21 cellular contexts compared by ENCODE assay signal in the genomic region with DNA sequence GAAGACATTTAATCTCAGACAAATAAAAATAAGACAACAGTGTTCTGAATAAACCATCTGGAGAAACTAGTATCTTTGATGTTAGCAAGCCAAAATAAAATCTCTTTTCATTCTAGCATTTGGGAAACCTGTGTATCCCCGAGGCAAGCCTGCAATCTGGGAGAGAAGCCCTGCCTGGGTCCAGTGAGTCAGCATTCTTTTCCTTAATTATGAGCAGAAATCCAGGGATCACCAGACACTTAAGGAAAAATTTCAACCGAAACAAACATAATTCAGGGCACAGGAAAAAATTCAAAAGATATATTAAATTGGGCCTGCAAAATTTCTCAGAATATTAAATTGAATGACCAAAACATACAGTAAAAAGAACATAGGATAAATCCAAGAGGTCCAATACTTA. TPM values are rescaled to one million over a fixed set of nuclear protein-coding genes. Genes with fewer than 3 reads are reported as not detected.
A peak's percentile ranks its signal among the peaks of the same experiment; 100 is the strongest.
DNase-seq lines count a peak whose midpoint lies in the region; ATAC-seq and TF ChIP-seq lines count a peak whose summit lies in the region.
"Had no signal": no experiment of that assay in that cellular context is flagged by ENCODE, and none has a peak within 500 bp of the region (broad histone marks: within the 10 kb centered on the region; RNA-seq: fewer than 3 reads in every experiment).

No MANE protein-coding gene starts in this region.

- no peaks in the 10 kb centered on the region for H3K27me3 Mint-ChIP-seq in activated T-helper 17 cell treated with anti-CD3 and anti-CD28 coated beads, Interleukin-2, amount 50 U/mL, for 72 hours

- no peak overlapping the region for H4K91ac ChIP-seq in mesenchymal stem cell (ENCODE audit: low read length)

- ATAC-seq in activated T-helper 17 cell treated with anti-CD3 and anti-CD28 coated beads, Interleukin-2, amount 50 U/mL, for 72 hours (replicated peaks) = no peak
- ATAC-seq in HG02571 (IDR thresholded peaks at IDR 0.05; ENCODE audit: unreplicated experiment) (no peak), HG03139 (IDR thresholded peaks at IDR 0.05; ENCODE audit: unreplicated experiment) (no peak)
- ATAC-seq: left lobe of liver had no signal

- H3K9me3 Mint-ChIP-seq in activated T-helper 17 cell treated with anti-CD3 and anti-CD28 coated beads, Interleukin-2, amount 50 U/mL, for 72 hours = no peaks in the 10 kb centered on the region
- H3K9me3 Mint-ChIP-seq: activated T-helper 1 cell treated with anti-CD3 and anti-CD28 coated beads, Interleukin-12 subunit alpha, Interleukin-12 subunit beta, Interleukin-2, Interleukin-4 antibody, amounts not matched to agents 30 ng/mL and 10 ng/mL and 1 ng/mL, durations not matched to agents 14 hours and 24 hours and 36 hours had no signal

- H3K4me1 Mint-ChIP-seq in activated T-helper 17 cell treated with anti-CD3 and anti-CD28 coated beads, Interleukin-2, amount 50 U/mL, for 72 hours = peaks cover 11% of the 10 kb centered on the region

- H3K4me1 ChIP-seq in A673 (ENCODE audit: insufficient read depth, low read length, poor library complexity, severe bottlenecking) (peaks cover 6% of the 10 kb centered on the region), mesenchymal stem cell (ENCODE audit: control insufficient read depth, insufficient read depth, low read depth, low read length) (peaks cover 5% of the 10 kb centered on the region), thyroid gland (peaks cover 9 to 10% of the 10 kb centered on the region in 2 donors)
- H3K4me1 ChIP-seq in BLaER1 treated with 17β-estradiol and CSF1 and Interleukin-3, amounts not matched to agents 10 nM and 100 nM = peaks cover 35 to 56% (median 42%) of the 10 kb centered on the region in 10 experiments

- no peak overlapping the region for H2BK15ac ChIP-seq in mesenchymal stem cell (ENCODE audit: low read depth, poor library complexity, severe bottlenecking)

- POLR2A ChIA-PET in A673 (lab: Charles Lee; ENCODE audit: low non-redundant PET) = no interaction called here

- no peak for TF ChIP-seq POLR2A in thyroid gland (IDR thresholded peaks at IDR 0.05)

- H3K23ac ChIP-seq in mesenchymal stem cell (ENCODE audit: low read length in 2 of 2) = no peak overlapping the region

- BruUV-seq in A673 (replicated peaks; lab: Mats Ljungman, UMichigan) = no TSS peak

- peak overlapping the region in 7 of 11 experiments; percentile 2 to 99 (median 96); a peak in 8 of 22 replicates for H3K9ac ChIP-seq in BLaER1 treated with 17β-estradiol and CSF1 and Interleukin-3, amounts not matched to agents 10 nM and 100 nM
- H3K9ac ChIP-seq in mesenchymal stem cell (ENCODE audit: low read length) = peak overlapping the region; percentile 42

- H3K4me3 Mint-ChIP-seq in activated T-helper 17 cell treated with anti-CD3 and anti-CD28 coated beads, Interleukin-2, amount 50 U/mL, for 72 hours = no peak overlapping the region

- 87% methylated on average over 1 of the region's 2 CpGs for WGBS in mesenchymal stem cell
- WGBS in thyroid gland, 2 donors = 92 to 97% methylated on average over 2 of the region's 2 CpGs

- H2BK120ac ChIP-seq in mesenchymal stem cell (ENCODE audit: low read depth, low read length) = no peak overlapping the region

- peak overlapping the region; percentile 90 to 98 (median 95); a peak in 21 of 22 replicates for H3K4me2 ChIP-seq in BLaER1 treated with 17β-estradiol and CSF1 and Interleukin-3, amounts not matched to agents 10 nM and 100 nM
- no peak overlapping the region for H3K4me2 ChIP-seq in mesenchymal stem cell (ENCODE audit: low read length, poor library complexity, severe bottlenecking)

- peaks cover 96% of the 10 kb centered on the region for H3K36me3 Mint-ChIP-seq in activated T-helper 17 cell treated with anti-CD3 and anti-CD28 coated beads, Interleukin-2, amount 50 U/mL, for 72 hours (ENCODE audit: low read depth)

- H3K36me3 ChIP-seq in A673 (ENCODE audit: insufficient read depth, low read length, poor library complexity, severe bottlenecking) = peaks cover 60% of the 10 kb centered on the region
- H3K36me3 ChIP-seq in BLaER1 treated with 17β-estradiol and CSF1 and Interleukin-3, amounts not matched to agents 10 nM and 100 nM = peaks cover 52 to 69% (median 61%) of the 10 kb centered on the region in 11 experiments
- peaks cover 20 to 67% of the 10 kb centered on the region in 2 experiments for H3K36me3 ChIP-seq in mesenchymal stem cell (ENCODE audit: control insufficient read depth in 1 of 2, insufficient read depth in 2 of 2, low read depth in 1 of 2, low read length in 2 of 2)
- H3K36me3 ChIP-seq in thyroid gland = peaks cover 48 to 54% of the 10 kb centered on the region in 2 donors

- peaks cover 6 to 75% (median 43%) of the 10 kb centered on the region in 11 experiments; a peak in 18 of 22 replicates for H4K20me1 ChIP-seq in BLaER1 treated with 17β-estradiol and CSF1 and Interleukin-3, amounts not matched to agents 10 nM and 100 nM

- H2AFZ ChIP-seq in mesenchymal stem cell (ENCODE audit: low read depth, low read length) = no peak overlapping the region

- H3K4ac ChIP-seq in mesenchymal stem cell (ENCODE audit: low read depth in 1 of 2, low read length in 2 of 2) = no peak overlapping the region

- intact Hi-C loops in A673 (cut with micrococcal nuclease; ENCODE audit: unreplicated experiment) = no loop called here
- intact Hi-C loops in thyroid gland (cut with DNase I) = no loop called here

- H3K27me3 ChIP-seq in A673 (replicated peaks; ENCODE audit: insufficient read depth, low read depth, low read length, poor library complexity) (no peaks in the 10 kb centered on the region), mesenchymal stem cell (ENCODE audit: control insufficient read depth in 1 of 2, insufficient read depth in 1 of 2, low read length in 2 of 2) (no peaks in the 10 kb centered on the region), thyroid gland (no peaks in the 10 kb centered on the region)
- no peaks in the 10 kb centered on the region for H3K27me3 ChIP-seq in BLaER1 treated with 17β-estradiol and CSF1 and Interleukin-3, amounts not matched to agents 10 nM and 100 nM
- H3K27me3 ChIP-seq: cardiac muscle cell, tibial artery had no signal

- H2BK5ac ChIP-seq in mesenchymal stem cell (ENCODE audit: low read depth, low read length, poor library complexity, severe bottlenecking) = no peak overlapping the region

- H2BK12ac ChIP-seq in mesenchymal stem cell (ENCODE audit: low read length in 2 of 2) = no peak overlapping the region

- no peaks in the 10 kb centered on the region for H3K9me3 ChIP-seq in A673 (ENCODE audit: low read depth, low read length, poor library complexity, severe bottlenecking)
- no peaks in the 10 kb centered on the region for H3K9me3 ChIP-seq in BLaER1 treated with 17β-estradiol and CSF1 and Interleukin-3, amounts not matched to agents 10 nM and 100 nM (replicated peaks in 1 of 11)
- no peaks in the 10 kb centered on the region for H3K9me3 ChIP-seq in mesenchymal stem cell (ENCODE audit: control insufficient read depth, low read length)
- H3K9me3 ChIP-seq in thyroid gland = no peaks in the 10 kb centered on the region
- H3K9me3 ChIP-seq: tibial artery had no signal

- peaks cover 13% of the 10 kb centered on the region for H3K79me1 ChIP-seq in mesenchymal stem cell (replicated peaks; ENCODE audit: low read length, poor library complexity, severe bottlenecking)

- H3K27ac Mint-ChIP-seq in activated T-helper 17 cell treated with anti-CD3 and anti-CD28 coated beads, Interleukin-2, amount 50 U/mL, for 72 hours = peak overlapping the region; percentile 28
- H3K27ac Mint-ChIP-seq: activated T-helper 1 cell treated with anti-CD3 and anti-CD28 coated beads, Interleukin-12 subunit alpha, Interleukin-12 subunit beta, Interleukin-2, Interleukin-4 antibody, amounts not matched to agents 30 ng/mL and 10 ng/mL and 1 ng/mL, durations not matched to agents 14 hours and 24 hours and 36 hours had no signal

- no peak for TF ChIP-seq CTCF in A673 (conservative IDR thresholded peaks at IDR 0.05; ENCODE audit: low read depth, low read length)
- TF ChIP-seq CTCF in thyroid gland (IDR thresholded peaks at IDR 0.05) = no peak

- no peak overlapping the region for H3K4me3 ChIP-seq in A673 (ENCODE audit: low read depth, low read length, poor library complexity, severe bottlenecking)
- peak overlapping the region in 3 of 10 experiments; percentile 94 to 99 (median 96); a peak in 4 of 20 replicates for H3K4me3 ChIP-seq in BLaER1 treated with 17β-estradiol and CSF1 and Interleukin-3, amounts not matched to agents 10 nM and 100 nM
- H3K4me3 ChIP-seq in mesenchymal stem cell (ENCODE audit: insufficient read depth in 1 of 2, low read depth in 1 of 2, low read length in 2 of 2) = no peak overlapping the region
- no peak overlapping the region for H3K4me3 ChIP-seq in thyroid gland (replicated peaks in 1 of 3)
- H3K4me3 ChIP-seq: cardiac muscle cell, tibial artery had no signal

- H4K8ac ChIP-seq in mesenchymal stem cell (ENCODE audit: low read length) = no peak overlapping the region

- H3K14ac ChIP-seq in mesenchymal stem cell (ENCODE audit: low read length in 2 of 2) = no peak overlapping the region

- DNase-seq in A673 (ENCODE audit: low spot score) = no peak
- no peak for DNase-seq in mesenchymal stem cell
- DNase-seq in thyroid gland = no peak
- DNase-seq in NOMO-1 treated with DMSO at 0.1 percent for 48 hours (lab: John Stamatoyannopoulos, UW; ENCODE audit: unreplicated experiment) = no peak
- DNase-seq: activated CD4-positive, CD25-positive, alpha-beta regulatory T cell; cortex of kidney; DMS53; H7; KG1; NCI-H1436; NCI-H526; stimulated activated CD4-positive, alpha-beta T cell treated with anti-CD3 and anti-CD28 coated beads, Interleukin-1b, Interleukin-23, amount 100 ng/mL, for 48 hours; stimulated activated naive CD4-positive, alpha-beta T cell; tibial artery had no signal

- CTCF ChIA-PET in A673 (lab: Charles Lee) = no interaction called here

- peak overlapping the region; percentile 39 for H3K27ac ChIP-seq in A673 (ENCODE audit: low read depth, low read length, poor library complexity, severe bottlenecking)
- peak overlapping the region in 6 of 11 experiments; percentile 78 to 97 (median 94); a peak in 12 of 22 replicates for H3K27ac ChIP-seq in BLaER1 treated with 17β-estradiol and CSF1 and Interleukin-3, amounts not matched to agents 10 nM and 100 nM
- no peak overlapping the region for H3K27ac ChIP-seq in mesenchymal stem cell (ENCODE audit: low read length, poor library complexity, severe bottlenecking)
- no peak overlapping the region for H3K27ac ChIP-seq in thyroid gland
- H3K27ac ChIP-seq: cardiac muscle cell, tibial artery had no signal

- no peak overlapping the region for H3K18ac ChIP-seq in mesenchymal stem cell (ENCODE audit: low read depth in 1 of 2, low read length in 2 of 2)

- no peak overlapping the region for H2AK5ac ChIP-seq in mesenchymal stem cell (ENCODE audit: low read length, severe bottlenecking)

RNA-seq across cellular contexts. Expression of gene NCBP2, which starts 4.2 kb away (rescaled TPM):
- total RNA-seq in A673 (2021) (87.6 and 93.7 TPM in 2 replicates), thyroid gland (10 to 100 TPM; 42.4 to 61.3 (median 53.6) TPM)
- 10 to 100 TPM; 68.1 to 89.0 TPM for total RNA-seq in activated T-helper 17 cell treated with anti-CD3 and anti-CD28 coated beads, Interleukin-2, amount 50 U/mL, for 72 hours
- 66.7 TPM for polyA plus RNA-seq in mesenchymal stem cell (2013, experiment 1 of 2)
- polyA plus RNA-seq in mesenchymal stem cell (2013, experiment 2 of 2) = 67.4 TPM

RNA-seq across cellular contexts. Expression of gene PIGZ, which starts 30.5 kb away (rescaled TPM):
- total RNA-seq in A673 (2021) = 0.68 and 0.69 TPM in 2 replicates
- under 1 TPM; 0.78 to 0.82 TPM for total RNA-seq in activated T-helper 17 cell treated with anti-CD3 and anti-CD28 coated beads, Interleukin-2, amount 50 U/mL, for 72 hours
- polyA plus RNA-seq in mesenchymal stem cell (2013, experiment 1 of 2) = 1.0 TPM
- polyA plus RNA-seq in mesenchymal stem cell (2013, experiment 2 of 2) = 1.2 TPM
- 1 to 10 TPM in 3 of 4 donors, under 1 TPM in 1; 0.46 to 9.5 (median 6.3) TPM for total RNA-seq in thyroid gland

Comparison
In these comparisons a context has a peak if more than half of its experiments do, and no peak if none do; other contexts are left out.
1. H3K27ac ChIP-seq: peak in A673 (single experiment) and BLaER1 treated with 17β-estradiol and CSF1 and Interleukin-3, amounts not matched to agents 10 nM and 100 nM (6 of 11); none in mesenchymal stem cell (single experiment) and thyroid gland (0 of 3).